ENCODE assay signal across 28 cellular contexts in the genomic region with DNA sequence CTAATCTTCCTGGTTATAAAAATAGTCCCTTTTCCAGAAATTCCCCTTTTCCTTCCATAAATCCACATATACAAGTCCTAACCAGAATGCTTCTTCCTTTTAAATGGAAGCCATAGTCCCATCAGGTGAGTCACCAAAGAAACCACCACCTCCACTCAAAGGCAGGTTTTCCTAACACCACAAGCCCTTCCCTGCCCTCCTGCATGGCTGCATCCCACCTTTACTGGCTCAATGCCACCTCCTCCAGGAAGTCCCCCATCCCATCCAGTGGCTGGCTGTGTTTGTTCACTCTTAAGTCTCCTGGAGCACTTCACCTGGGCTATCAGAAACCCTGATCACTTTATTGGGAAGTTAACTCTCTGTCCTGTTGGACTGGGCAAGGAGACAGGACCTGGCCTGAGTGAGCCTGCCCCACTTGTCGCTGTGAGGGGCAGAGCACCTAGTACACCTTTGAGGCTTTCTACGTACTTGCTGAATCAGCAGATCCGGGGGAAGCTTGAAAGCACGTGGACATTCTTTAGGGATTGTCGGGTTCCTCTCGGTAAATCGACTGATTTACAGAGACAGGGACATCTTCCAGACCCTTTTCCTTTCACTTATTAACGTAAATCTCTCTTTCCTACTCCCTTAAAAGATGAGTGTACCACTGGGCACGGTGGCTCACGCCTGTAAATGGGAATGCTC.
"Had no signal": no experiment of that assay in that cellular context is flagged by ENCODE, and none has a peak within 500 bp of the region (broad histone marks: within the 10 kb centered on the region; RNA-seq: fewer than 3 reads in every experiment).

No MANE protein-coding gene starts in this region.

- H3K9ac ChIP-seq: neural progenitor cell had no signal

- H3K27me3 ChIP-seq: neural progenitor cell, stomach, tibial nerve had no signal

- H3K4me3 ChIP-seq: left lung, lower lobe of right lung, neural progenitor cell, sigmoid colon, stomach, tibial nerve had no signal

- H2AFZ ChIP-seq: neural progenitor cell had no signal

- H3K4me1 ChIP-seq: left lung, lower lobe of right lung, neural progenitor cell, sigmoid colon, stomach, tibial nerve had no signal

- H3K36me3 Mint-ChIP-seq: activated naive CD4-positive, alpha-beta T cell treated with anti-CD3 and anti-CD28 coated beads, Interleukin-2, amount 50 U/mL, for 24 hours; natural killer cell; neural progenitor cell; stimulated activated memory B cell treated with anti-CD40 and anti-IgM and Interleukin-4, amounts not matched to agents 10 μg/mL and 1 μg/mL and 100 μg/mL, for 72 hours had no signal

- H3K4me1 Mint-ChIP-seq: activated naive CD4-positive, alpha-beta T cell treated with anti-CD3 and anti-CD28 coated beads, Interleukin-2, amount 50 U/mL, for 24 hours; natural killer cell; neural progenitor cell had no signal

- H3K4me2 ChIP-seq: neural progenitor cell had no signal

- H3K27ac Mint-ChIP-seq: activated naive CD4-positive, alpha-beta T cell treated with anti-CD3 and anti-CD28 coated beads, Interleukin-2, amount 50 U/mL, for 24 hours; activated naive CD8-positive, alpha-beta T cell treated with anti-CD3 and anti-CD28 coated beads, Interleukin-2, amount 50 U/mL, for 24 hours; activated T-helper 2 cell treated with anti-CD3 and anti-CD28 coated beads, Interferon-gamma antibody, Interleukin-2, Interleukin-4, amounts not matched to agents 10 μg/mL and 5 μg/mL and 100 μg/mL, durations not matched to agents 14 hours and 24 hours and 36 hours; natural killer cell; neural progenitor cell had no signal

- H3K9me3 Mint-ChIP-seq: activated naive CD4-positive, alpha-beta T cell treated with anti-CD3 and anti-CD28 coated beads, Interleukin-2, amount 50 U/mL, for 24 hours; natural killer cell; stimulated activated memory B cell treated with anti-CD40 and anti-IgM and Interleukin-4, amounts not matched to agents 10 μg/mL and 1 μg/mL and 100 μg/mL, for 72 hours had no signal

- H3K4me3 Mint-ChIP-seq: activated naive CD4-positive, alpha-beta T cell treated with anti-CD3 and anti-CD28 coated beads, Interleukin-2, amount 50 U/mL, for 24 hours; activated naive CD8-positive, alpha-beta T cell treated with anti-CD3 and anti-CD28 coated beads, Interleukin-2, amount 50 U/mL, for 24 hours; natural killer cell; neural progenitor cell; stimulated activated memory B cell treated with anti-CD40 and anti-IgM and Interleukin-4, amounts not matched to agents 10 μg/mL and 1 μg/mL and 100 μg/mL, for 72 hours had no signal

- ATAC-seq: activated naive CD8-positive, alpha-beta T cell treated with anti-CD3 and anti-CD28 coated beads, Interleukin-2, amount 50 U/mL, for 24 hours; left lung; lower lobe of right lung; natural killer cell had no signal

- H3K27ac ChIP-seq: left lung, lower lobe of right lung, neural progenitor cell, stomach, tibial nerve, WERI-Rb-1 had no signal

- DNase-seq: activated CD4-positive, alpha-beta T cell treated with anti-CD3 and anti-CD28 coated beads for 48 hours; activated CD4-positive, alpha-beta T cell treated with anti-CD3 and anti-CD28 coated beads, Interleukin-2, amount 50 U/mL, for 48 hours; activated naive CD8-positive, alpha-beta T cell treated with anti-CD3 and anti-CD28 coated beads, Interleukin-2, amount 50 U/mL, for 24 hours; activated T-cell treated with anti-CD3 and anti-CD28 coated beads, Interleukin-2, amount 50 U/mL, for 48 hours; amygdala; dermis blood vessel endothelial cell; effector CD4-positive, alpha-beta T cell; hippocampal formation; kidney; left lung; lower lobe of right lung; mesendoderm; natural killer cell; sigmoid colon; small intestine; stimulated activated CD4-positive, alpha-beta T cell treated with anti-CD3 and anti-CD28 coated beads, Interleukin-1b, Interleukin-23, amount 100 ng/mL, for 48 hours; stimulated activated CD4-positive, alpha-beta T cell treated with anti-CD3 and anti-CD28 coated beads, Interleukin-4, amount 100 ng/mL, for 4 hours; stimulated activated CD8-positive, alpha-beta memory T cell treated with anti-CD3 and anti-CD28 coated beads, Interleukin-4, amount 100 ng/mL, for 48 hours; stomach; T-helper 1 cell; WERI-Rb-1 had no signal

- FAIRE-seq: colon, kidney, small intestine, TTC549 had no signal

- H3K36me3 ChIP-seq: left lung, lower lobe of right lung, neural progenitor cell, sigmoid colon, stomach, tibial nerve, WERI-Rb-1 had no signal

- H3K9me3 ChIP-seq: lower lobe of right lung had no signal
